1 cellular context compared by ENCODE assay signal in the genomic region with DNA sequence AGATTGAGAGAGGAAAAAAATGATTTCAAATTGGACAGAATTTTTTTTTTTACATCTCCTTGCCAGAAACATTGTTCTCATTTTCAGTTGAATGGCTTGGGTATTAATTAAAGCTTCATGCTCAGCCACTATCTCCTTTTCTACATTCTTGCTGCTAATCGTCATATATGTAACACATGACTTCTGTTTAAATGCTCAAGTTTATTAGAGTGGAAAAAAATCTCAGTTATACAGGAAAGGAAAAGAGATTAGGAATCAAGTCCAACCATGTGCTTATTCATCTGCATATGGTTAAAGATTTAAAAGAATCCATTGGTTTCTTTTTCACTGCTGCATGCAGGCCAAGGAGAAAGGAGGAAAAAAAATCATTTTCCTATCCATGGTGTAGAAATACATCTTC.
TF ChIP-seq lines count a peak whose summit lies in the region.

No MANE protein-coding gene starts in this region.

TF ChIP-seq in IMR-90, 13 proteins besides CTCF, POLR2A, EP300 and RAD21 (continued from another document):
- TF ChIP-seq NFE2L2 (IDR thresholded peaks at IDR 0.05; ENCODE audit: low read depth, low read length) (no peak), ELK1 (IDR thresholded peaks at IDR 0.05; ENCODE audit: borderline replicate concordance, low read depth, low read length) (no peak), CEBPB (IDR thresholded peaks at IDR 0.05; ENCODE audit: low read depth, low read length) (no peak), RCOR1 (IDR thresholded peaks at IDR 0.05; ENCODE audit: insufficient replicate concordance, low read length) (no peak)
- TF ChIP-seq, protein P1, sequence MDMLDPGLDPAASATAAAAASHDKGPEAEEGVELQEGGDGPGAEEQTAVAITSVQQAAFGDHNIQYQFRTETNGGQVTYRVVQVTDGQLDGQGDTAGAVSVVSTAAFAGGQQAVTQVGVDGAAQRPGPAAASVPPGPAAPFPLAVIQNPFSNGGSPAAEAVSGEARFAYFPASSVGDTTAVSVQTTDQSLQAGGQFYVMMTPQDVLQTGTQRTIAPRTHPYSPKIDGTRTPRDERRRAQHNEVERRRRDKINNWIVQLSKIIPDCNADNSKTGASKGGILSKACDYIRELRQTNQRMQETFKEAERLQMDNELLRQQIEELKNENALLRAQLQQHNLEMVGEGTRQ (IDR thresholded peaks at IDR 0.05; ENCODE audit: low read depth, low read length), result no peak
